20 cellular contexts compared by ENCODE assay signal in the genomic region with DNA sequence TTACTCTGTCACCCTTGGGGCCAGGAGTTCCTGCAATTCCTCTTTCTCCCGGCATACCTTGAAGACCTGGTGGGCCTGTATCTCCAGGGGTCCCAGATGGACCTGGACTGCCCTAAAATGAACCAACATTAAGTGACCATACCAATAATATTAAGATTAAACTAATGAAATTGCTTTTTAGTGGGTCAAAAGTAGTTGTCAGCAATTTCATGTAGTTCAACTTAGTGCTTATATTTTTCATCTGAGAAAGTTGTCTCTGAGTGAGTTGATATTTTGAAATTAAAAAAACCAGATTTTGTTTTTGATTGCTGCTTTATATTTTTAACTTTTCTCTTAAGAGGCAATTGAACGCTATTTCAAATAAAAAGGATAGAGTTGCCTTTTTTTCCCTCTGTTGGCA.
"Had no signal": no experiment of that assay in that cellular context is flagged by ENCODE, and none has a peak within 500 bp of the region (broad histone marks: within the 10 kb centered on the region; RNA-seq: fewer than 3 reads in every experiment).

No MANE protein-coding gene starts in this region.

- H3K4me2 ChIP-seq: neural progenitor cell had no signal

- H3K4me3 ChIP-seq: dorsolateral prefrontal cortex, heart right ventricle, neural progenitor cell, psoas muscle, stomach had no signal

- DNase-seq: cortex of kidney; dorsolateral prefrontal cortex; effector CD8-positive, alpha-beta T cell; heart right ventricle; hypothalamus; kidney glomerular epithelial cell; midbrain; nucleus accumbens; psoas muscle; retina; stimulated activated CD4-positive, alpha-beta T cell treated with anti-CD3 and anti-CD28 coated beads, Interleukin-12 subunit alpha, Interleukin-12 subunit beta, amount 100 ng/mL, for 4 hours; stimulated activated naive CD4-positive, alpha-beta T cell; stomach; trophoblast cell had no signal

- H3K79me2 ChIP-seq: parathyroid adenoma had no signal

- H3K4me1 ChIP-seq: heart right ventricle, neural progenitor cell, parathyroid adenoma, psoas muscle had no signal

- H3K9me3 ChIP-seq: heart right ventricle, psoas muscle, stomach had no signal

- H3K27ac ChIP-seq: dorsolateral prefrontal cortex, heart right ventricle, neural progenitor cell, parathyroid adenoma, psoas muscle, stomach had no signal

- H3K9ac ChIP-seq: neural progenitor cell, parathyroid adenoma had no signal

- ATAC-seq: heart right ventricle; natural killer cell treated with Interleukin-12 subunit alpha and Interleukin-12 subunit beta and Interleukin-15 and Interleukin-18, amount 100 ng/mL, for 72 hours; psoas muscle; sciatic nerve had no signal

- FAIRE-seq: frontal cortex, islet of Langerhans had no signal

- H3K36me3 ChIP-seq: neural progenitor cell had no signal

- H3K27me3 ChIP-seq: dorsolateral prefrontal cortex, heart right ventricle, neural progenitor cell, stomach had no signal

- H2AFZ ChIP-seq: neural progenitor cell, parathyroid adenoma had no signal
